ENCODE assay signal across 8 cellular contexts in genomic region chr4:105146286-105147219, GRCh38. TPM values are rescaled to one million over a fixed set of nuclear protein-coding genes. Genes with fewer than 3 reads are reported as not detected.
DNase-seq lines count a peak whose midpoint lies in the region; ATAC-seq and TF ChIP-seq lines count a peak whose summit lies in the region.

Gene TET2, plus strand, starts transcription at chr4:105146876. Its CDS starts 87,067 bp downstream, at chr4:105233943.

- ATAC-seq in natural killer cell treated with Interleukin-12 subunit alpha and Interleukin-12 subunit beta and Interleukin-15 and Interleukin-18, amount 100 ng/mL, for 72 hours = peak; percentile 95 to 97

- DNase-seq in EH (ENCODE audit: low read depth) = peak; percentile 83
- DNase-seq in GOT3 (lab: John Stamatoyannopoulos, UW) = peak; percentile 1
- DNase-seq in Kasumi-1 (lab: John Stamatoyannopoulos, UW) = peak; percentile 86 to 88
- DNase-seq in activated T-helper 9 cell treated with anti-CD3 and anti-CD28 coated beads, Interleukin-2, amount 50 U/mL, for 16 hours (ENCODE audit: low read depth) = peak; percentile 74
- DNase-seq in fibroblast of pulmonary artery (ENCODE audit: low read depth) = peak; percentile 90
- peak; percentile 88 for DNase-seq in natural killer cell treated with Interleukin-12 subunit alpha and Interleukin-12 subunit beta and Interleukin-15 and Interleukin-18, amount 100 ng/mL, for 72 hours (ENCODE audit: low spot score)
- peak; percentile 61 to 80 (median 72) for DNase-seq in stimulated activated naive CD4-positive, alpha-beta T cell (lab: John Stamatoyannopoulos, UW)

- no peaks in the 10 kb centered on the region for H3K9me3 Mint-ChIP-seq in natural killer cell treated with Interleukin-12 subunit alpha and Interleukin-12 subunit beta and Interleukin-15 and Interleukin-18, amount 100 ng/mL, for 72 hours

- H3K4me1 Mint-ChIP-seq in natural killer cell treated with Interleukin-12 subunit alpha and Interleukin-12 subunit beta and Interleukin-15 and Interleukin-18, amount 100 ng/mL, for 72 hours (ENCODE audit: low read depth in 2 of 2) = peaks cover 36 to 41% of the 10 kb centered on the region in 2 donors

- peaks cover 15% of the 10 kb centered on the region for H3K36me3 Mint-ChIP-seq in natural killer cell treated with Interleukin-12 subunit alpha and Interleukin-12 subunit beta and Interleukin-15 and Interleukin-18, amount 100 ng/mL, for 72 hours

- H3K27me3 Mint-ChIP-seq in natural killer cell treated with Interleukin-12 subunit alpha and Interleukin-12 subunit beta and Interleukin-15 and Interleukin-18, amount 100 ng/mL, for 72 hours = no peaks in the 10 kb centered on the region

- H3K27ac Mint-ChIP-seq in natural killer cell treated with Interleukin-12 subunit alpha and Interleukin-12 subunit beta and Interleukin-15 and Interleukin-18, amount 100 ng/mL, for 72 hours = peak within 1 kb of the TSS; percentile 99 to 100

- peak; percentile 53; the same call in 1 of the 2 replicates for TF ChIP-seq POLR2A in Raji (IDR thresholded peaks at IDR 0.05; ENCODE audit: insufficient read depth, low read depth, low read length)

- H3K4me3 Mint-ChIP-seq in natural killer cell treated with Interleukin-12 subunit alpha and Interleukin-12 subunit beta and Interleukin-15 and Interleukin-18, amount 100 ng/mL, for 72 hours = peak within 1 kb of the TSS; percentile 98

- H3K4me3 ChIP-seq in fibroblast of pulmonary artery (replicated peaks; ENCODE audit: low read depth, low read length) = peak within 1 kb of the TSS; percentile 73

- TF ChIP-seq CTCF in fibroblast of pulmonary artery (IDR thresholded peaks at IDR 0.05; ENCODE audit: low read length, missing control alignments) = no peak

RNA-seq across cellular contexts. Expression of gene TET2, which starts in this region (rescaled TPM):
- total RNA-seq in natural killer cell treated with Interleukin-12 subunit alpha and Interleukin-12 subunit beta and Interleukin-15 and Interleukin-18, amount 100 ng/mL, for 72 hours = 10 to 100 TPM; 39.2 to 44.7 TPM

Comparison
In these comparisons a context has a peak if more than half of its experiments do, and no peak if none do; other contexts are left out.
1. Peak in every context shown above with its lines: DNase-seq, ATAC-seq and H3K4me3 ChIP-seq.
2. DNase-seq: peak in every context shown above with its lines; median percentile 90 in fibroblast of pulmonary artery; 88 in natural killer cell treated with Interleukin-12 subunit alpha and Interleukin-12 subunit beta and Interleukin-15 and Interleukin-18, amount 100 ng/mL, for 72 hours; 87 in Kasumi-1; 83 in EH; 74 in activated T-helper 9 cell treated with anti-CD3 and anti-CD28 coated beads, Interleukin-2, amount 50 U/mL, for 16 hours; 72 in stimulated activated naive CD4-positive, alpha-beta T cell; 1 in GOT3.